In genomic region chr6:20223119-20223518, GRCh38 we compare ENCODE assay signal across 10 cellular contexts.
"Had no signal": no experiment of that assay in that cellular context is flagged by ENCODE, and none has a peak within 500 bp of the region (broad histone marks: within the 10 kb centered on the region; RNA-seq: fewer than 3 reads in every experiment).

No MANE protein-coding gene starts in this region.

- ATAC-seq: natural killer cell treated with Interleukin-12 subunit alpha and Interleukin-12 subunit beta and Interleukin-15 and Interleukin-18, amount 100 ng/mL, for 72 hours; right cardiac atrium; stimulated activated naive CD8-positive, alpha-beta T cell treated with anti-CD3 and anti-CD28 coated beads, Interleukin-15, amount 100 ng/mL, for 72 hours had no signal

- H3K9me3 ChIP-seq: upper lobe of left lung had no signal

- H3K4me3 ChIP-seq: upper lobe of left lung had no signal

- DNase-seq: activated naive CD4-positive, alpha-beta T cell treated with Interleukin-2 at 50 U/mL for 16 hours; dermis blood vessel endothelial cell; head of caudate nucleus; mesendoderm; occipital lobe; right cardiac atrium; stimulated activated naive CD8-positive, alpha-beta T cell treated with anti-CD3 and anti-CD28 coated beads, Interleukin-15, amount 100 ng/mL, for 72 hours; upper lobe of left lung had no signal

- H3K27ac ChIP-seq: epithelial cell of prostate, upper lobe of left lung had no signal

- H3K27me3 ChIP-seq: upper lobe of left lung had no signal

- H3K36me3 ChIP-seq: upper lobe of left lung had no signal

- H3K4me1 ChIP-seq: upper lobe of left lung had no signal
